Comparison of ENCODE assay signal across 8 cellular contexts in the genomic region with DNA sequence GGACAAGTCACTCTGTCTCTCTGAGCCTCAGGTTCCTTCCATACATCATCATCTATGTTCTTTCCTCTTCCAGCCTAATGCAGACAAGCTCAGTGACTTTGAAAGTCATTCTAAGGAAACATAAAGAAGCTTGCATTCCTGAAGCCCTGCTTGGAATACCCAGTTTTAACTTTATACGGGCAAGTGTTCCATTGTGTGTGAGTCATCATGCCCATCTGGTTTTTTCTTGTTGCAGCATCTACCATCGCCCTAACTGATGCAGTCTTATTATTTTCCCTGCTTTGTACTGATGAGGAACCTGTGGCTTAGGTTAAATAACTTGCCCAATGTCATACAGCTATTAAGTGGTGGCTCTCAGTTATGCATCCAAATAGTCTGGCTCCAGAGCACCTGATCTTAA.
"Had no signal": no experiment of that assay in that cellular context is flagged by ENCODE, and none has a peak within 500 bp of the region (broad histone marks: within the 10 kb centered on the region; RNA-seq: fewer than 3 reads in every experiment).

No MANE protein-coding gene starts in this region.

- H2AFZ ChIP-seq: GM23338 had no signal

- H3K27ac ChIP-seq: HL-60 had no signal

- FAIRE-seq: H1, H54, HepG2 had no signal

- H3K4me2 ChIP-seq: GM23338 had no signal

- H3K4me3 ChIP-seq: GM23338 had no signal

- ATAC-seq: GM23338, HepG2 had no signal

- DNase-seq: H9, HCEC 1CT, KBM-7 had no signal
